Comparison of ENCODE assay signal across 3 cellular contexts in the genomic region with DNA sequence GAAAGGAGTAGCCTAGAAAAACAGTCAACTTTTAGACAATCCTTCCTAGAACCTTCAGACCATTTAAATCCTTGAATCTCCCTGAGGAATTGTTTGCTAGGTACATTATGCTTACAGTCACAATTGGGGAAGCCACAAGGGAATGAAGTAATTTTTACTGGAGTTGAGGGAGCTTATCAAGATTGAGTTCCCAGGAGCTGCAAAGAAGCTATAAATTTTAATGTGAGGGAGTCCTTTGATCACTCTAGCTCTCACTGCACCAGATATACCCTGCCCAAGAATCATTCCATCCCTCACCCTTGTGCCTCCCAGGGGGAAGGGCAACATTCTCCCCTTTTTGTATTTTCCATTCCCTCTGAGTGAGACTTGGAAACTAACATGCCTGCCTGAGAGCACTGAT.
TF ChIP-seq lines count a peak whose summit lies in the region.

No MANE protein-coding gene starts in this region.

TF ChIP-seq in GM23338, 12 proteins besides CTCF, POLR2A, EP300 and RAD21 (continues in another document):
- TF ChIP-seq ZNF114 (CRISPR knock-in tag; IDR thresholded peaks at IDR 0.05) (no peak), ZNF331 (CRISPR knock-in tag; IDR thresholded peaks at IDR 0.05; ENCODE audit: low read depth) (no peak), ZNF462 (CRISPR knock-in tag; IDR thresholded peaks at IDR 0.05) (no peak)

TF ChIP-seq in HEK293, 187 proteins besides CTCF, POLR2A, EP300 and RAD21 (continues in another document):
- TF ChIP-seq ZNF292 (tag by site-specific recombination; IDR thresholded peaks at IDR 0.05; ENCODE audit: borderline replicate concordance, low read depth) (no peak), ZNF785 (tag by site-specific recombination; IDR thresholded peaks at IDR 0.05) (no peak), KLF1 (tag by site-specific recombination; IDR thresholded peaks at IDR 0.05) (no peak), ZNF112 (tag by site-specific recombination; IDR thresholded peaks at IDR 0.05) (no peak), ZNF398 (tag by site-specific recombination; IDR thresholded peaks at IDR 0.05) (peak; percentile 53; the same call in 1 of the 2 replicates), SCRT2 (tag by site-specific recombination; IDR thresholded peaks at IDR 0.05) (no peak), ZSCAN4 (tag by site-specific recombination; IDR thresholded peaks at IDR 0.05) (no peak), IKZF3 (tag by site-specific recombination; IDR thresholded peaks at IDR 0.05) (no peak), ZNF692 (tag by site-specific recombination; IDR thresholded peaks at IDR 0.05) (no peak), SP3 (tag by site-specific recombination; IDR thresholded peaks at IDR 0.05) (no peak), SP7 (tag by site-specific recombination; IDR thresholded peaks at IDR 0.05) (no peak)
- TF ChIP-seq, protein P1, sequence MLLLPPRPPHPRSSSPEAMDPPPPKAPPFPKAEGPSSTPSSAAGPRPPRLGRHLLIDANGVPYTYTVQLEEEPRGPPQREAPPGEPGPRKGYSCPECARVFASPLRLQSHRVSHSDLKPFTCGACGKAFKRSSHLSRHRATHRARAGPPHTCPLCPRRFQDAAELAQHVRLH (tag by site-specific recombination; IDR thresholded peaks at IDR 0.05) = no peak
- TF ChIP-seq, protein P2, sequence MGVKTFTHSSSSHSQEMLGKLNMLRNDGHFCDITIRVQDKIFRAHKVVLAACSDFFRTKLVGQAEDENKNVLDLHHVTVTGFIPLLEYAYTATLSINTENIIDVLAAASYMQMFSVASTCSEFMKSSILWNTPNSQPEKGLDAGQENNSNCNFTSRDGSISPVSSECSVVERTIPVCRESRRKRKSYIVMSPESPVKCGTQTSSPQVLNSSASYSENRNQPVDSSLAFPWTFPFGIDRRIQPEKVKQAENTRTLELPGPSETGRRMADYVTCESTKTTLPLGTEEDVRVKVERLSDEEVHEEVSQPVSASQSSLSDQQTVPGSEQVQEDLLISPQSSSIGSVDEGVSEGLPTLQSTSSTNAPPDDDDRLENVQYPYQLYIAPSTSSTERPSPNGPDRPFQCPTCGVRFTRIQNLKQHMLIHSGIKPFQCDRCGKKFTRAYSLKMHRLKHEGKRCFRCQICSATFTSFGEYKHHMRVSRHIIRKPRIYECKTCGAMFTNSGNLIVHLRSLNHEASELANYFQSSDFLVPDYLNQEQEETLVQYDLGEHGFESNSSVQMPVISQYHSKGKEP (tag by site-specific recombination; IDR thresholded peaks at IDR 0.05) = 0 out of 2 replicates have a peak, but pooled peaks have one; percentile 35
- TF ChIP-seq, protein P3, sequence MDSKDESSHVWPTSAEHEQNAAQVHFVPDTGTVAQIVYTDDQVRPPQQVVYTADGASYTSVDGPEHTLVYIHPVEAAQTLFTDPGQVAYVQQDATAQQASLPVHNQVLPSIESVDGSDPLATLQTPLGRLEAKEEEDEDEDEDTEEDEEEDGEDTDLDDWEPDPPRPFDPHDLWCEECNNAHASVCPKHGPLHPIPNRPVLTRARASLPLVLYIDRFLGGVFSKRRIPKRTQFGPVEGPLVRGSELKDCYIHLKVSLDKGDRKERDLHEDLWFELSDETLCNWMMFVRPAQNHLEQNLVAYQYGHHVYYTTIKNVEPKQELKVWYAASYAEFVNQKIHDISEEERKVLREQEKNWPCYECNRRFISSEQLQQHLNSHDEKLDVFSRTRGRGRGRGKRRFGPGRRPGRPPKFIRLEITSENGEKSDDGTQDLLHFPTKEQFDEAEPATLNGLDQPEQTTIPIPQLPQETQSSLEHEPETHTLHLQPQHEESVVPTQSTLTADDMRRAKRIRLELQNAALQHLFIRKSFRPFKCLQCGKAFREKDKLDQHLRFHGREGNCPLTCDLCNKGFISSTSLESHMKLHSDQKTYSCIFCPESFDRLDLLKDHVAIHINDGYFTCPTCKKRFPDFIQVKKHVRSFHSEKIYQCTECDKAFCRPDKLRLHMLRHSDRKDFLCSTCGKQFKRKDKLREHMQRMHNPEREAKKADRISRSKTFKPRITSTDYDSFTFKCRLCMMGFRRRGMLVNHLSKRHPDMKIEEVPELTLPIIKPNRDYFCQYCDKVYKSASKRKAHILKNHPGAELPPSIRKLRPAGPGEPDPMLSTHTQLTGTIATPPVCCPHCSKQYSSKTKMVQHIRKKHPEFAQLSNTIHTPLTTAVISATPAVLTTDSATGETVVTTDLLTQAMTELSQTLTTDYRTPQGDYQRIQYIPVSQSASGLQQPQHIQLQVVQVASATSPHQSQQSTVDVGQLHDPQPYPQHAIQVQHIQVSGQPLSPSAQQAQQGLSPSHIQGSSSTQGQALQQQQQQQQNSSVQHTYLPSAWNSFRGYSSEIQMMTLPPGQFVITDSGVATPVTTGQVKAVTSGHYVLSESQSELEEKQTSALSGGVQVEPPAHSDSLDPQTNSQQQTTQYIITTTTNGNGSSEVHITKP (tag by site-specific recombination; IDR thresholded peaks at IDR 0.05) = no peak

TF ChIP-seq in K562, 482 proteins besides CTCF, POLR2A, EP300 and RAD21:
- TF ChIP-seq FOXA3 (CRISPR knock-in tag; conservative IDR thresholded peaks at IDR 0.05 in 1 of 2, IDR thresholded peaks at IDR 0.05 in 1 of 2) (no peak), ETV5 (CRISPR knock-in tag; IDR thresholded peaks at IDR 0.05; ENCODE audit: low read depth) (no peak), CHD4 (IDR thresholded peaks at IDR 0.05; ENCODE audit: insufficient read depth, insufficient replicate concordance, low read depth, low read length, poor library complexity, severe bottlenecking) (no peak), LEF1 (IDR thresholded peaks at IDR 0.05) (peak; percentile 51; the same call in 1 of the 2 replicates), PBX2 (CRISPR knock-in tag; IDR thresholded peaks at IDR 0.05; ENCODE audit: low read depth) (no peak), PBX2 (tag; conservative IDR thresholded peaks at IDR 0.05; ENCODE audit: low read depth) (peak; percentile 79), MAFG (tag; conservative IDR thresholded peaks at IDR 0.05) (no peak), HNRNPL (IDR thresholded peaks at IDR 0.05; ENCODE audit: low read depth, low read length) (no peak), JUND (IDR thresholded peaks at IDR 0.05; ENCODE audit: borderline replicate concordance, low read depth, low read length) (no peak), JUND (tag; IDR thresholded peaks at IDR 0.05; ENCODE audit: borderline replicate concordance, low read depth, low read length) (0 out of 3 replicates have a peak, but pooled peaks have one; percentile 12), C11orf30 (IDR thresholded peaks at IDR 0.05; ENCODE audit: low read depth) (no peak), RCOR1 (IDR thresholded peaks at IDR 0.05; ENCODE audit: borderline replicate concordance in 1 of 2, low read depth in 2 of 2, low read length in 2 of 2) (peak in 1 of 2 experiments; percentile 22; a peak in 1 of 4 replicates), MBD2 (IDR thresholded peaks at IDR 0.05; ENCODE audit: borderline replicate concordance, low read depth) (no peak), ATF7 (IDR thresholded peaks at IDR 0.05) (peak; percentile 43; the same call in 1 of the 2 replicates), SMARCE1 (IDR thresholded peaks at IDR 0.05) (peak; percentile 51; the same call in 1 of the 2 replicates), KAT2B (IDR thresholded peaks at IDR 0.05; ENCODE audit: low read depth, low read length) (no peak), MEIS2 (IDR thresholded peaks at IDR 0.05; ENCODE audit: partially characterized antibody) (peak; percentile 83), KAT7 (CRISPR knock-in tag; IDR thresholded peaks at IDR 0.05; ENCODE audit: borderline replicate concordance) (no peak), ZNF699 (CRISPR knock-in tag; IDR thresholded peaks at IDR 0.05; ENCODE audit: insufficient replicate concordance) (no peak), TCF7L2 (IDR thresholded peaks at IDR 0.05; ENCODE audit: low read depth, low read length) (0 out of 2 replicates have a peak, but pooled peaks have one; percentile 10), MYNN (IDR thresholded peaks at IDR 0.05) (no peak), MYNN (CRISPR knock-in tag; IDR thresholded peaks at IDR 0.05) (no peak), CAMTA2 (CRISPR knock-in tag; conservative IDR thresholded peaks at IDR 0.05) (no peak), GTF2E2 (tag; IDR thresholded peaks at IDR 0.05) (no peak), ESRRA (IDR thresholded peaks at IDR 0.05; ENCODE audit: borderline replicate concordance, low read depth) (0 out of 2 replicates have a peak, but pooled peaks have one; percentile 27), ELF1 (tag; IDR thresholded peaks at IDR 0.05) (0 out of 2 replicates have a peak, but pooled peaks have one; percentile 28), MCM5 (IDR thresholded peaks at IDR 0.05; ENCODE audit: low read depth) (no peak), CTBP1 (IDR thresholded peaks at IDR 0.05; ENCODE audit: borderline replicate concordance) (peak; percentile 37; the same call in 1 of the 2 replicates), EZH2 (IDR thresholded peaks at IDR 0.05; ENCODE audit: borderline replicate concordance, low read depth, low read length) (no peak)
- TF ChIP-seq, protein P4, sequence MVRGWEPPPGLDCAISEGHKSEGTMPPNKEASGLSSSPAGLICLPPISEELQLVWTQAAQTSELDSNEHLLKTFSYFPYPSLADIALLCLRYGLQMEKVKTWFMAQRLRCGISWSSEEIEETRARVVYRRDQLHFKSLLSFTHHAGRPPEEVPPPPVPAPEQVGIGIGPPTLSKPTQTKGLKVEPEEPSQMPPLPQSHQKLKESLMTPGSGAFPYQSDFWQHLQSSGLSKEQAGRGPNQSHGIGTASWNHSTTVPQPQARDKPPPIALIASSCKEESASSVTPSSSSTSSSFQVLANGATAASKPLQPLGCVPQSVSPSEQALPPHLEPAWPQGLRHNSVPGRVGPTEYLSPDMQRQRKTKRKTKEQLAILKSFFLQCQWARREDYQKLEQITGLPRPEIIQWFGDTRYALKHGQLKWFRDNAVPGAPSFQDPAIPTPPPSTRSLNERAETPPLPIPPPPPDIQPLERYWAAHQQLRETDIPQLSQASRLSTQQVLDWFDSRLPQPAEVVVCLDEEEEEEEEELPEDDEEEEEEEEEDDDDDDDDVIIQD (CRISPR knock-in tag; IDR thresholded peaks at IDR 0.05) = no peak
- TF ChIP-seq, protein P5, sequence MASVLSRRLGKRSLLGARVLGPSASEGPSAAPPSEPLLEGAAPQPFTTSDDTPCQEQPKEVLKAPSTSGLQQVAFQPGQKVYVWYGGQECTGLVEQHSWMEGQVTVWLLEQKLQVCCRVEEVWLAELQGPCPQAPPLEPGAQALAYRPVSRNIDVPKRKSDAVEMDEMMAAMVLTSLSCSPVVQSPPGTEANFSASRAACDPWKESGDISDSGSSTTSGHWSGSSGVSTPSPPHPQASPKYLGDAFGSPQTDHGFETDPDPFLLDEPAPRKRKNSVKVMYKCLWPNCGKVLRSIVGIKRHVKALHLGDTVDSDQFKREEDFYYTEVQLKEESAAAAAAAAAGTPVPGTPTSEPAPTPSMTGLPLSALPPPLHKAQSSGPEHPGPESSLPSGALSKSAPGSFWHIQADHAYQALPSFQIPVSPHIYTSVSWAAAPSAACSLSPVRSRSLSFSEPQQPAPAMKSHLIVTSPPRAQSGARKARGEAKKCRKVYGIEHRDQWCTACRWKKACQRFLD (CRISPR knock-in tag; IDR thresholded peaks at IDR 0.05) = 0 out of 2 replicates have a peak, but pooled peaks have one; percentile 10
TF ChIP-seq in K562: peak in this region for 12.
